Comparison of ENCODE assay signal across 16 cellular contexts in the genomic region with DNA sequence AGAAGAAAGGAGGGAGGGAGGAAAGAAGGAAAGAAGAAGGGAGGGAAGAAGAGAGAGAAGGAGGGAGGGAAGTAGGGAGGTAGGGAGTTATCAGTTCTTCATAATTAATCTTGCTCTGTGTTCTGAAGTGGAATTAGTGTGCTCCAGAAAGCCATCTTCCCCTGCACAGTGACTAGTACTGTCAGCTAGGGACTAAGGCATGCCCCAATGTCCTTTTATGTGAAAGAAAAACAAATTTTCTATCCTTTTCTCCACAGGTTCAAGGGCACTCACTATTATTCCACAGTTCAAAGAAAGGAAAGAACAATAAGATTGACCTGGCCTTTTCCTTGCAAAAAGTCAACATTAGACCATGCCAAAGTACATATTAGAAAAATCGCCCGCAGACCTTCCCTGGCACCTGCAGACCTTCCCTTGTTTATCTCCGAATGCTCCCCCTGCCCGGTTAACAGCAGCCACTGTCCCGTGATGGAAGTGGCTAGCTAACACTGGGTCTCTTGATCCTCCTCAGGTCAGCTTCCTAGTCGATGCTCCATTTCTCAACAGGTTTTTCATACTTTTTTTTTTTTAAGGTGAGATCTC.
"Had no signal": no experiment of that assay in that cellular context is flagged by ENCODE, and none has a peak within 500 bp of the region (broad histone marks: within the 10 kb centered on the region; RNA-seq: fewer than 3 reads in every experiment).

No MANE protein-coding gene starts in this region.

- H3K9me3 ChIP-seq: colonic mucosa, heart right ventricle, left lung, tibial nerve had no signal

- H3K4me3 Mint-ChIP-seq: activated CD4-positive, alpha-beta memory T cell treated with anti-CD3 and anti-CD28 coated beads, Interleukin-2, amount 10 ng/mL, durations not matched to agents 7 days and 5 days; activated T-cell treated with anti-CD3 and anti-CD28 coated beads, Interleukin-2, amount 50 U/mL, for 72 hours; T-helper 1 cell treated with Interleukin-12 subunit alpha and Interleukin-12 subunit beta and Interleukin-4 antibody, amounts not matched to agents 30 μg/mL and 1 μg/mL, for 36 hours had no signal

- H3K27ac ChIP-seq: cardiac muscle cell, colonic mucosa, tibial nerve had no signal

- H3K4me3 ChIP-seq: cardiac muscle cell, colonic mucosa, heart right ventricle, left lung, skin epidermis, tibial nerve had no signal

- H3K27me3 Mint-ChIP-seq: activated CD4-positive, alpha-beta memory T cell treated with anti-CD3 and anti-CD28 coated beads, Interleukin-2, amount 10 ng/mL, durations not matched to agents 7 days and 5 days had no signal

- H3K27me3 ChIP-seq: cardiac muscle cell, colonic mucosa, heart right ventricle, left lung, tibial nerve had no signal

- DNase-seq: activated CD4-positive, alpha-beta memory T cell treated with anti-CD3 and anti-CD28 coated beads, Interleukin-2, amount 10 ng/mL, durations not matched to agents 7 days and 5 days; activated CD8-positive, alpha-beta memory T cell treated with anti-CD3 and anti-CD28 coated beads, Interleukin-2, amount 50 U/mL, for 4 hours; activated gamma-delta T cell treated with Interleukin-2 at 50 U/mL for 16 hours; activated T-cell treated with anti-CD3 and anti-CD28 coated beads, Interleukin-2, amount 50 U/mL, for 72 hours; aorta; colonic mucosa; heart right ventricle; left lung; retina had no signal

- FAIRE-seq: frontal cortex, islet of Langerhans had no signal

- ATAC-seq: activated CD4-positive, CD25-positive, alpha-beta regulatory T cell treated with anti-CD3 and anti-CD28 coated beads, Interleukin-2, amount 50 U/mL, for 24 hours; activated T-cell treated with anti-CD3 and anti-CD28 coated beads, Interleukin-2, amount 50 U/mL, for 72 hours; left lung had no signal

- H3K9me3 Mint-ChIP-seq: activated CD4-positive, alpha-beta memory T cell treated with anti-CD3 and anti-CD28 coated beads, Interleukin-2, amount 10 ng/mL, durations not matched to agents 7 days and 5 days; activated T-cell treated with anti-CD3 and anti-CD28 coated beads, Interleukin-2, amount 50 U/mL, for 72 hours; T-helper 1 cell treated with Interleukin-12 subunit alpha and Interleukin-12 subunit beta and Interleukin-4 antibody, amounts not matched to agents 30 μg/mL and 1 μg/mL, for 36 hours had no signal

- H3K4me1 ChIP-seq: colonic mucosa had no signal

- H3K36me3 ChIP-seq: cardiac muscle cell, colonic mucosa, left lung, tibial nerve had no signal

- H3K27ac Mint-ChIP-seq: activated CD4-positive, alpha-beta memory T cell treated with anti-CD3 and anti-CD28 coated beads, Interleukin-2, amount 10 ng/mL, durations not matched to agents 7 days and 5 days; activated T-cell treated with anti-CD3 and anti-CD28 coated beads, Interleukin-2, amount 50 U/mL, for 72 hours; T-helper 1 cell treated with Interleukin-12 subunit alpha and Interleukin-12 subunit beta and Interleukin-4 antibody, amounts not matched to agents 30 μg/mL and 1 μg/mL, for 36 hours had no signal
